8 cellular contexts compared by ENCODE assay signal in genomic region chr14:102508774-102509743, GRCh38. TPM values are rescaled to one million over a fixed set of nuclear protein-coding genes. Genes with fewer than 3 reads are reported as not detected.
DNase-seq lines count a peak whose midpoint lies in the region; ATAC-seq, FAIRE-seq and TF ChIP-seq lines count a peak whose summit lies in the region.

No MANE protein-coding gene starts in this region.

- no peaks in the 10 kb centered on the region; the same call in 1 of the 2 replicates for H3K36me3 ChIP-seq in ES-I3 (ENCODE audit: insufficient read depth, low read length)
- peaks cover 4% of the 10 kb centered on the region for H3K36me3 ChIP-seq in bronchial epithelial cell (ENCODE audit: control insufficient read depth, insufficient read depth, low read length)
- H3K36me3 ChIP-seq in smooth muscle cell (ENCODE audit: low read depth), result no peaks in the 10 kb centered on the region

- peak; percentile 6 for ATAC-seq in HG02678 (IDR thresholded peaks at IDR 0.05; ENCODE audit: unreplicated experiment)

- POLR2A ChIA-PET in RWPE1 (lab: Yijun Ruan, JAX; ENCODE audit: low non-redundant PET), result interaction anchor here (1.0 kb wide), 1 partner anchor 17 kb away, joined by 7 read pairs; no protein-coding TSS in a partner anchor

- WGBS in smooth muscle cell (ENCODE audit: low lambda C conversion rate), result 12% methylated on average over 27 of the region's 109 CpGs

- H2AFZ ChIP-seq in smooth muscle cell (ENCODE audit: low read depth), result peak overlapping the region; percentile 58

- H3K9me3 ChIP-seq in ES-I3 (ENCODE audit: control insufficient read depth, insufficient read depth, low read length), result no peaks in the 10 kb centered on the region
- H3K9me3 ChIP-seq in smooth muscle cell (replicated peaks; ENCODE audit: low read depth), result no peaks in the 10 kb centered on the region

- H3K27me3 ChIP-seq in bronchial epithelial cell (ENCODE audit: control insufficient read depth, insufficient read depth, low read length) (no peaks in the 10 kb centered on the region), smooth muscle cell (ENCODE audit: low read depth) (no peaks in the 10 kb centered on the region)

- peaks cover 8% of the 10 kb centered on the region; the same call in 1 of the 2 replicates for H3K4me1 ChIP-seq in ES-I3 (ENCODE audit: insufficient read depth, low read length)
- peaks cover 15% of the 10 kb centered on the region for H3K4me1 ChIP-seq in smooth muscle cell (ENCODE audit: low read depth)

- H3K79me2 ChIP-seq in smooth muscle cell (ENCODE audit: low read depth), result no peaks in the 10 kb centered on the region

- H3K27ac ChIP-seq in RWPE1 (peak overlapping the region; percentile 100), smooth muscle cell (ENCODE audit: low read depth) (peak overlapping the region; percentile 67)

- H3K9ac ChIP-seq in ES-I3 (ENCODE audit: low read depth, low read length), result peak overlapping the region; percentile 79
- H3K9ac ChIP-seq in smooth muscle cell (ENCODE audit: low read depth), result peak overlapping the region; percentile 73

- CTCF ChIA-PET in RWPE1 (lab: Yijun Ruan, JAX), result interaction anchor here (0.6 to 1.6 kb wide), 6 partner anchors 9 to 564 kb away, joined by 3 to 8 read pairs (median 4); no protein-coding TSS in a partner anchor

- TF ChIP-seq CTCF in RWPE1 (conservative IDR thresholded peaks at IDR 0.05; ENCODE audit: low read depth), result no peak
- no peak for TF ChIP-seq CTCF in bronchial epithelial cell (IDR thresholded peaks at IDR 0.05; ENCODE audit: insufficient read depth, low read length, severe bottlenecking)
- TF ChIP-seq CTCF in smooth muscle cell (IDR thresholded peaks at IDR 0.05; ENCODE audit: borderline replicate concordance, insufficient read depth, poor library complexity, severe bottlenecking), result no peak

- peak overlapping the region; percentile 51 for H3K4me3 ChIP-seq in bronchial epithelial cell (ENCODE audit: low read depth, low read length)
- H3K4me3 ChIP-seq in smooth muscle cell, result peak overlapping the region; percentile 60

- H4K20me1 ChIP-seq in smooth muscle cell (ENCODE audit: low read depth), result no peaks in the 10 kb centered on the region

- no peak for DNase-seq in RWPE1 (ENCODE audit: low spot score)
- no peak for DNase-seq in bronchial epithelial cell (ENCODE audit: low read depth)
- DNase-seq in iPS-NIHi11 (ENCODE audit: low spot score), result peak; percentile 78
- DNase-seq in smooth muscle cell (lab: John Stamatoyannopoulos, UW; ENCODE audit: unreplicated experiment), result peak; percentile 33
- no peak for DNase-seq in GOT3 (lab: John Stamatoyannopoulos, UW)
- no peak for DNase-seq in GM19238 (ENCODE audit: insufficient read length, low spot score)

- no peaks in the 10 kb centered on the region for H3F3A ChIP-seq in smooth muscle cell (ENCODE audit: low read depth)

- H3K4me2 ChIP-seq in smooth muscle cell, result peak overlapping the region; percentile 89

- FAIRE-seq in bronchial epithelial cell (lab: Jason Lieb, UNC), result no peak

RNA-seq across cellular contexts. Expression of gene ANKRD9, which starts 0.5 kb away (rescaled TPM):
- total RNA-seq in bronchial epithelial cell (34.8 and 36.1 TPM in 2 replicates), smooth muscle cell (14.0 and 17.2 TPM in 2 replicates)
- polyA plus RNA-seq in smooth muscle cell, result 38.9 and 40.3 TPM in 2 replicates

Comparison
In these comparisons a context has a peak if more than half of its experiments do, and no peak if none do; other contexts are left out.
1. DNase-seq: peak in iPS-NIHi11 (single experiment) and smooth muscle cell (single experiment); none in RWPE1 (single experiment), bronchial epithelial cell (single experiment), GOT3 (single experiment) and GM19238 (single experiment).